Comparison of ENCODE assay signal across 20 cellular contexts in genomic region chr15:81901323-81901722, GRCh38.
DNase-seq lines count a peak whose midpoint lies in the region; ATAC-seq and TF ChIP-seq lines count a peak whose summit lies in the region.
"Had no signal": no experiment of that assay in that cellular context is flagged by ENCODE, and none has a peak within 500 bp of the region (broad histone marks: within the 10 kb centered on the region; RNA-seq: fewer than 3 reads in every experiment).

No MANE protein-coding gene starts in this region.

- 56 to 64% methylated on average over 5 of the region's 5 CpGs for WGBS in heart right ventricle, 2 donors

- H3K4me3 ChIP-seq in heart right ventricle: no peak overlapping the region
- H3K4me3 ChIP-seq: BLaER1 treated with 17β-estradiol and CSF1 and Interleukin-3, amounts not matched to agents 10 nM and 100 nM; HAP-1 had no signal

- no peaks in the 10 kb centered on the region for H3K9me3 Mint-ChIP-seq in mesothelial cell of epicardium
- H3K9me3 Mint-ChIP-seq: CD4-positive, alpha-beta T cell; CD8-positive, alpha-beta memory T cell had no signal

- ATAC-seq in GM19035 (IDR thresholded peaks at IDR 0.05; ENCODE audit: unreplicated experiment) (no peak), HG02642 (IDR thresholded peaks at IDR 0.05; ENCODE audit: poor library complexity, unreplicated experiment) (no peak), heart right ventricle (no peak)

- H3K27me3 Mint-ChIP-seq in mesothelial cell of epicardium (ENCODE audit: low read depth): no peaks in the 10 kb centered on the region
- H3K27me3 Mint-ChIP-seq: CD4-positive, alpha-beta T cell had no signal

- no peak overlapping the region for H3K4me3 Mint-ChIP-seq in mesothelial cell of epicardium
- H3K4me3 Mint-ChIP-seq: B cell; CD14-positive monocyte; CD4-positive, alpha-beta T cell; CD8-positive, alpha-beta memory T cell had no signal

- DNase-seq in NCI-H146 (lab: John Stamatoyannopoulos, UW): peak; percentile 36
- no peak for DNase-seq in NCI-H146 treated with DMSO at 0.1 percent for 48 hours (lab: John Stamatoyannopoulos, UW; ENCODE audit: unreplicated experiment)
- DNase-seq in RPMI7951 (ENCODE audit: low read depth): peak; percentile 42
- no peak for DNase-seq in mesothelial cell of epicardium (ENCODE audit: low spot score in 2 of 2, unreplicated experiment in 2 of 2)
- no peak for DNase-seq in NCI-H2107 (lab: John Stamatoyannopoulos, UW)
- DNase-seq in heart right ventricle: no peak
- DNase-seq: CD4-positive, alpha-beta T cell; CD8-positive, alpha-beta memory T cell; DMS 273 treated with DMSO at 0.1 percent for 48 hours; DMS53; DMS79 treated with DMSO at 0.1 percent for 48 hours; GF-D8; GOT3 had no signal

- TF ChIP-seq CTCF in mesothelial cell of epicardium (IDR thresholded peaks at IDR 0.05; ENCODE audit: unreplicated experiment) (no peak), heart right ventricle (IDR thresholded peaks at IDR 0.05) (no peak)

- H3K27ac ChIP-seq in heart right ventricle: no peak overlapping the region
- H3K27ac ChIP-seq: 22Rv1; BLaER1 treated with 17β-estradiol and CSF1 and Interleukin-3, amounts not matched to agents 10 nM and 100 nM had no signal

- peaks cover 8% of the 10 kb centered on the region for H3K4me1 Mint-ChIP-seq in mesothelial cell of epicardium
- H3K4me1 Mint-ChIP-seq: B cell; CD14-positive monocyte; CD8-positive, alpha-beta memory T cell had no signal

- H3K4me1 ChIP-seq in heart right ventricle: no peaks in the 10 kb centered on the region
- H3K4me1 ChIP-seq: BLaER1 treated with 17β-estradiol and CSF1 and Interleukin-3, amounts not matched to agents 10 nM and 100 nM; HAP-1 had no signal

- peak overlapping the region; percentile 31 for H3K27ac Mint-ChIP-seq in mesothelial cell of epicardium
- H3K27ac Mint-ChIP-seq: B cell; CD14-positive monocyte; CD4-positive, alpha-beta T cell; CD8-positive, alpha-beta memory T cell had no signal

- peaks cover 6% of the 10 kb centered on the region for H3K36me3 Mint-ChIP-seq in mesothelial cell of epicardium
- H3K36me3 Mint-ChIP-seq: CD14-positive monocyte; CD8-positive, alpha-beta memory T cell had no signal

- no peaks in the 10 kb centered on the region for H3K27me3 ChIP-seq in heart right ventricle
- H3K27me3 ChIP-seq: BLaER1 treated with 17β-estradiol and CSF1 and Interleukin-3, amounts not matched to agents 10 nM and 100 nM had no signal

- intact Hi-C loops in heart right ventricle (cut with DNase I): no loop called here

- no peaks in the 10 kb centered on the region for H3K9me3 ChIP-seq in heart right ventricle
- H3K9me3 ChIP-seq: HAP-1 had no signal

- H3K36me3 ChIP-seq in heart right ventricle: no peaks in the 10 kb centered on the region
- H3K36me3 ChIP-seq: BLaER1 treated with 17β-estradiol and CSF1 and Interleukin-3, amounts not matched to agents 10 nM and 100 nM; HAP-1 had no signal

Comparison
In these comparisons a context has a peak if more than half of its experiments do, and no peak if none do; other contexts are left out.
1. DNase-seq: peak in NCI-H146 (single experiment) and RPMI7951 (single experiment); none in NCI-H146 treated with DMSO at 0.1 percent for 48 hours (single experiment), mesothelial cell of epicardium (0 of 2), NCI-H2107 (single experiment) and heart right ventricle (0 of 2).